16 cellular contexts compared by ENCODE assay signal in the genomic region with DNA sequence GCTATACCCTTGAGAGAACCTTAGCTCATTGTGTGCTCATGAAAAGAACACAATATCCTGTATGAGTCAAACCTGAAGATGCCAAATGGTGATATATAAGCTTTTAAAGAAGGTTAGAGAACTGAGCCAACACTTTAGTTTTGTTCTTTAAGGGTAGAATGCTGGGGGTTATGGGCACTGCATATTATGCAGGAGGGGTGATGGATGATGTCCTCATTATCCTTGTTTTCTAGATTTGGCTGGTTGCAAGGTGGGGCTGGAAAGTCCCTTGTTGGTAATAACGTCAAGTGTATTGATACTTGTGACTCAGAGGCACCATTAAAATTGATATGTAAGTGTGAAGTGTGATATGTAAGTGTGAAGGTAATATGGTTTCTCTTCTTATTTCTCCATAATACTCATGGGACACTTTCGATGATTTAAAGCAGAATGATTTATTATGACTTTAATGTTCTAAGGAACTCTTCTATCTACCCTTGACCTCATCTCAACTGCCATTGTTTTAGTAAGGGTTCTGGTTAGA.
DNase-seq lines count a peak whose midpoint lies in the region; ATAC-seq and TF ChIP-seq lines count a peak whose summit lies in the region.
"Had no signal": no experiment of that assay in that cellular context is flagged by ENCODE, and none has a peak within 500 bp of the region (broad histone marks: within the 10 kb centered on the region; RNA-seq: fewer than 3 reads in every experiment).

No MANE protein-coding gene starts in this region.

- no peak for TF ChIP-seq CTCF in colonic mucosa (IDR thresholded peaks at IDR 0.05)
- TF ChIP-seq CTCF in CD8-positive, alpha-beta T cell (IDR thresholded peaks at IDR 0.05), result no peak

- H3K4me1 ChIP-seq in colonic mucosa, result no peaks in the 10 kb centered on the region
- H3K4me1 ChIP-seq in CD8-positive, alpha-beta T cell (ENCODE audit: insufficient read depth, low read length), result no peaks in the 10 kb centered on the region
- H3K4me1 ChIP-seq: right atrium auricular region, uterus had no signal

- H3K36me3 ChIP-seq in colonic mucosa, result no peaks in the 10 kb centered on the region
- no peaks in the 10 kb centered on the region for H3K36me3 ChIP-seq in CD8-positive, alpha-beta T cell (ENCODE audit: insufficient read depth, low read length)
- H3K36me3 ChIP-seq: right atrium auricular region, uterus had no signal

- POLR2A ChIA-PET in CD8-positive, alpha-beta T cell (lab: Charles Lee), result no interaction called here

- H3K27me3 ChIP-seq in colonic mucosa, result no peaks in the 10 kb centered on the region
- H3K27me3 ChIP-seq in CD8-positive, alpha-beta T cell (ENCODE audit: insufficient read depth, low read length), result no peaks in the 10 kb centered on the region
- H3K27me3 ChIP-seq: right atrium auricular region, uterus had no signal

- no peaks in the 10 kb centered on the region for H3K36me3 Mint-ChIP-seq in activated CD8-positive, alpha-beta memory T cell treated with anti-CD3 and anti-CD28 coated beads, Interleukin-2, amount 10 ng/mL, durations not matched to agents 7 days and 5 days
- H3K36me3 Mint-ChIP-seq in activated T-helper 17 cell treated with anti-CD3 and anti-CD28 coated beads, Interleukin-2, amount 50 U/mL, for 72 hours (ENCODE audit: low read depth), result no peaks in the 10 kb centered on the region
- no peaks in the 10 kb centered on the region for H3K36me3 Mint-ChIP-seq in CD8-positive, alpha-beta T cell
- H3K36me3 Mint-ChIP-seq: immature natural killer cell had no signal

- H3K4me1 Mint-ChIP-seq in activated CD8-positive, alpha-beta memory T cell treated with anti-CD3 and anti-CD28 coated beads, Interleukin-2, amount 10 ng/mL, durations not matched to agents 7 days and 5 days, result peaks cover 26% of the 10 kb centered on the region
- H3K4me1 Mint-ChIP-seq in activated T-helper 17 cell treated with anti-CD3 and anti-CD28 coated beads, Interleukin-2, amount 50 U/mL, for 72 hours, result peaks cover 15% of the 10 kb centered on the region
- no peaks in the 10 kb centered on the region for H3K4me1 Mint-ChIP-seq in CD8-positive, alpha-beta T cell (ENCODE audit: low read depth)
- H3K4me1 Mint-ChIP-seq: immature natural killer cell had no signal

- H3K27ac Mint-ChIP-seq in activated CD8-positive, alpha-beta memory T cell treated with anti-CD3 and anti-CD28 coated beads, Interleukin-2, amount 10 ng/mL, durations not matched to agents 7 days and 5 days, result peak overlapping the region; percentile 70
- H3K27ac Mint-ChIP-seq in activated T-helper 17 cell treated with anti-CD3 and anti-CD28 coated beads, Interleukin-2, amount 50 U/mL, for 72 hours, result peak overlapping the region; percentile 94
- H3K27ac Mint-ChIP-seq in CD8-positive, alpha-beta T cell, result no peak overlapping the region
- H3K27ac Mint-ChIP-seq: immature natural killer cell had no signal

- no peak overlapping the region for H3K4me3 ChIP-seq in colonic mucosa
- no peak overlapping the region for H3K4me3 ChIP-seq in CD8-positive, alpha-beta T cell (ENCODE audit: low read depth, low read length)
- H3K4me3 ChIP-seq: right atrium auricular region, uterus had no signal

- H3K9ac ChIP-seq in colonic mucosa (ENCODE audit: low read depth in 2 of 2, low read length in 2 of 2), result no peak overlapping the region

- H3K27me3 Mint-ChIP-seq in activated CD8-positive, alpha-beta memory T cell treated with anti-CD3 and anti-CD28 coated beads, Interleukin-2, amount 10 ng/mL, durations not matched to agents 7 days and 5 days, result no peaks in the 10 kb centered on the region
- H3K27me3 Mint-ChIP-seq in activated T-helper 17 cell treated with anti-CD3 and anti-CD28 coated beads, Interleukin-2, amount 50 U/mL, for 72 hours, result no peaks in the 10 kb centered on the region
- peaks cover 2% of the 10 kb centered on the region for H3K27me3 Mint-ChIP-seq in CD8-positive, alpha-beta T cell (ENCODE audit: low read depth)

- intact Hi-C loops in colonic mucosa (cut with DNase I), result no loop called here
- intact Hi-C loops in CD8-positive, alpha-beta T cell (cut with DNase I, micrococcal nuclease), result no loop called here

- no peaks in the 10 kb centered on the region for H3K9me3 ChIP-seq in colonic mucosa
- H3K9me3 ChIP-seq in CD8-positive, alpha-beta T cell (ENCODE audit: low read length), result no peaks in the 10 kb centered on the region
- H3K9me3 ChIP-seq: right atrium auricular region, uterus had no signal

- H3K27ac ChIP-seq in colonic mucosa, result no peak overlapping the region
- H3K27ac ChIP-seq in CD8-positive, alpha-beta T cell (ENCODE audit: low read depth, low read length), result no peak overlapping the region
- H3K27ac ChIP-seq: right atrium auricular region, uterus had no signal

- CTCF ChIA-PET in activated CD8-positive, alpha-beta memory T cell treated with anti-CD3 and anti-CD28 coated beads, Interleukin-2, amount 10 ng/mL, durations not matched to agents 7 days and 5 days (lab: Charles Lee), result interaction anchor here (1.2 kb wide), 1 partner anchor 10 kb away, joined by 4 read pairs; no protein-coding TSS in a partner anchor
- CTCF ChIA-PET in CD8-positive, alpha-beta T cell (lab: Charles Lee), result no interaction called here

- H3K4me3 Mint-ChIP-seq in activated CD8-positive, alpha-beta memory T cell treated with anti-CD3 and anti-CD28 coated beads, Interleukin-2, amount 10 ng/mL, durations not matched to agents 7 days and 5 days, result no peak overlapping the region
- H3K4me3 Mint-ChIP-seq in activated T-helper 17 cell treated with anti-CD3 and anti-CD28 coated beads, Interleukin-2, amount 50 U/mL, for 72 hours, result peak overlapping the region; percentile 43
- H3K4me3 Mint-ChIP-seq in CD8-positive, alpha-beta T cell, result no peak overlapping the region
- H3K4me3 Mint-ChIP-seq: immature natural killer cell had no signal

- H3K9me3 Mint-ChIP-seq in activated CD8-positive, alpha-beta memory T cell treated with anti-CD3 and anti-CD28 coated beads, Interleukin-2, amount 10 ng/mL, durations not matched to agents 7 days and 5 days (ENCODE audit: low read depth), result no peaks in the 10 kb centered on the region
- H3K9me3 Mint-ChIP-seq in activated T-helper 17 cell treated with anti-CD3 and anti-CD28 coated beads, Interleukin-2, amount 50 U/mL, for 72 hours, result no peaks in the 10 kb centered on the region
- H3K9me3 Mint-ChIP-seq in CD8-positive, alpha-beta T cell, result no peaks in the 10 kb centered on the region
- H3K9me3 Mint-ChIP-seq: immature natural killer cell had no signal

- peak; percentile 88 for ATAC-seq in activated CD8-positive, alpha-beta memory T cell treated with anti-CD3 and anti-CD28 coated beads, Interleukin-2, amount 10 ng/mL, durations not matched to agents 7 days and 5 days
- ATAC-seq in HG02798 (IDR thresholded peaks at IDR 0.05; ENCODE audit: poor library complexity, unreplicated experiment), result peak; percentile 48
- peak; percentile 86 for ATAC-seq in activated T-helper 17 cell treated with anti-CD3 and anti-CD28 coated beads, Interleukin-2, amount 50 U/mL, for 72 hours (replicated peaks)
- ATAC-seq in CD8-positive, alpha-beta T cell, result no peak

- peak; percentile 43 for DNase-seq in activated CD8-positive, alpha-beta memory T cell treated with anti-CD3 and anti-CD28 coated beads, Interleukin-2, amount 10 ng/mL, durations not matched to agents 7 days and 5 days
- DNase-seq in activated CD8-positive, alpha-beta memory T cell treated with anti-CD3 and anti-CD28 coated beads, Interleukin-2, amount 50 U/mL, for 4 hours, result no peak
- peak; percentile 50 for DNase-seq in stimulated activated CD8-positive, alpha-beta memory T cell treated with anti-CD3 and anti-CD28 coated beads, Interleukin-4, amount 100 ng/mL, for 48 hours
- DNase-seq in colonic mucosa, result no peak
- DNase-seq in CD8-positive, alpha-beta T cell, result no peak
- DNase-seq in NCI-H2081 treated with DMSO at 0.1 percent for 48 hours (lab: John Stamatoyannopoulos, UW), result no peak
- DNase-seq: activated effector memory CD4-positive, alpha-beta T cell treated with anti-CD3 and anti-CD28 coated beads, Interleukin-2, amount 50 U/mL, for 16 hours; DND-41; GOT3; immature natural killer cell; NCI-H2171; T-helper 9 cell; uterus had no signal

Comparison
In these comparisons a context has a peak if more than half of its experiments do, and no peak if none do; other contexts are left out.
1. DNase-seq: peak in activated CD8-positive, alpha-beta memory T cell treated with anti-CD3 and anti-CD28 coated beads, Interleukin-2, amount 10 ng/mL, durations not matched to agents 7 days and 5 days (single experiment) and stimulated activated CD8-positive, alpha-beta memory T cell treated with anti-CD3 and anti-CD28 coated beads, Interleukin-4, amount 100 ng/mL, for 48 hours (single experiment); none in activated CD8-positive, alpha-beta memory T cell treated with anti-CD3 and anti-CD28 coated beads, Interleukin-2, amount 50 U/mL, for 4 hours (single experiment), colonic mucosa (single experiment), CD8-positive, alpha-beta T cell (0 of 7) and NCI-H2081 treated with DMSO at 0.1 percent for 48 hours (single experiment).